8 cellular contexts compared by ENCODE assay signal in the genomic region with DNA sequence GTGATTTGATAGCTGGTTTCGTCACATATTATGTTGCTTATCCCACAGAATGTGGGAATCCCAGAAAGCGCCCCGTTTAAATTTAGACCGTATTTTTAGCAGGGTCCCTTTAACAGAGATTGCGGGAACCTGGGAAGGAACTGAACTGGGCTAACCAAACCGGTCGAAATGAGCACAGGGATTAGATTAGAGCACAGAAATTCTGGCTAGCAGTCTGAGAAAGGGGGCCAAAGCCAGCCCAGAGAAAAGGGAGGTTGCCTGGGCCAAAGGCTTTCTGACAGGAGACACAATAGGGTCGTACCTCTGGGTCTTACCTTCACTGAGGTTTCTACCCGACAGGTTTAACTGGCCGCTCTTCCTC. TPM values are rescaled to one million over a fixed set of nuclear protein-coding genes. Genes with fewer than 3 reads are reported as not detected.
A peak's percentile ranks its signal among the peaks of the same experiment; 100 is the strongest.
DNase-seq lines count a peak whose midpoint lies in the region; ATAC-seq and TF ChIP-seq lines count a peak whose summit lies in the region.

No MANE protein-coding gene starts in this region.

- no peaks in the 10 kb centered on the region for H3K9me2 ChIP-seq in neural cell (ENCODE audit: insufficient read depth, low read length)

- TF ChIP-seq CTCF in CD8-positive, alpha-beta T cell (IDR thresholded peaks at IDR 0.05), result no peak
- TF ChIP-seq CTCF in LNCaP clone FGC (IDR thresholded peaks at IDR 0.05; ENCODE audit: control insufficient read depth, extremely low read depth, insufficient read depth), result no peak
- no peak for TF ChIP-seq CTCF in neural cell (IDR thresholded peaks at IDR 0.05; ENCODE audit: poor library complexity, severe bottlenecking)

- no peaks in the 10 kb centered on the region for H3K27me3 Mint-ChIP-seq in CD8-positive, alpha-beta T cell (ENCODE audit: low read depth)

- H3K36me3 Mint-ChIP-seq in CD8-positive, alpha-beta T cell, result peaks cover 39% of the 10 kb centered on the region

- H3K9ac ChIP-seq in duodenal mucosa (ENCODE audit: low read depth in 1 of 2, low read length in 2 of 2) (peak overlapping the region; percentile 84 to 90), neural cell (ENCODE audit: low read length) (peak overlapping the region; percentile 87)

- peak in 1 of 7 experiments; percentile 4 for DNase-seq in CD8-positive, alpha-beta T cell
- DNase-seq in LNCaP clone FGC (ENCODE audit: low read depth), result no peak
- no peak for DNase-seq in NCI-H748 (lab: John Stamatoyannopoulos, UW; ENCODE audit: unreplicated experiment)
- DNase-seq in DMS114 treated with DMSO at 0.1 percent for 48 hours (lab: John Stamatoyannopoulos, UW; ENCODE audit: unreplicated experiment), result no peak
- DNase-seq in activated gamma-delta T cell treated with Interleukin-2 at 50 U/mL for 16 hours, result no peak

- H3K4me3 ChIP-seq in CD8-positive, alpha-beta T cell (ENCODE audit: low read depth, low read length), result peak overlapping the region; percentile 83
- H3K4me3 ChIP-seq in LNCaP clone FGC (ENCODE audit: low read depth, low read length) (peak overlapping the region; percentile 92), duodenal mucosa (ENCODE audit: low read depth in 1 of 2, low read length in 2 of 2) (peak overlapping the region; percentile 88 to 95), neural cell (ENCODE audit: low read length) (peak overlapping the region; percentile 88)

- H3K79me2 ChIP-seq in neural cell (replicated peaks; ENCODE audit: insufficient read depth, low read length), result peaks cover 91% of the 10 kb centered on the region

- H2AFZ ChIP-seq in neural cell (ENCODE audit: low read depth, low read length), result peak overlapping the region; percentile 77

- H3K9me3 ChIP-seq in CD8-positive, alpha-beta T cell (ENCODE audit: low read length), result no peaks in the 10 kb centered on the region
- no peaks in the 10 kb centered on the region for H3K9me3 ChIP-seq in duodenal mucosa (ENCODE audit: control insufficient read depth in 1 of 2, low read length in 2 of 2)
- H3K9me3 ChIP-seq in neural cell (ENCODE audit: low read length), result no peaks in the 10 kb centered on the region

- H3K27me3 ChIP-seq in CD8-positive, alpha-beta T cell (ENCODE audit: insufficient read depth, low read length), result no peaks in the 10 kb centered on the region
- H3K27me3 ChIP-seq in duodenal mucosa (ENCODE audit: control insufficient read depth in 1 of 2, insufficient read depth in 2 of 2, low read length in 2 of 2) (no peaks in the 10 kb centered on the region), neural cell (ENCODE audit: insufficient read depth, low read depth, low read length) (no peaks in the 10 kb centered on the region)

- no peaks in the 10 kb centered on the region for H3K36me3 ChIP-seq in CD8-positive, alpha-beta T cell (ENCODE audit: insufficient read depth, low read length)
- H3K36me3 ChIP-seq in duodenal mucosa (ENCODE audit: control insufficient read depth in 1 of 2, insufficient read depth in 2 of 2, low read length in 2 of 2), result peaks cover 0 to 6% of the 10 kb centered on the region in 2 donors
- H3K36me3 ChIP-seq in neural cell (ENCODE audit: insufficient read depth, low read length), result no peaks in the 10 kb centered on the region

- H3F3A ChIP-seq in neural cell (ENCODE audit: insufficient read depth, low read length, poor library complexity, severe bottlenecking), result no peaks in the 10 kb centered on the region

- ATAC-seq in CD8-positive, alpha-beta T cell, result no peak
- ATAC-seq in GM21526 (IDR thresholded peaks at IDR 0.05; ENCODE audit: low FRiP score, unreplicated experiment), result peak; percentile 37

- intact Hi-C loops in CD8-positive, alpha-beta T cell (cut with DNase I, micrococcal nuclease), result loop anchor here (1.0 to 2.0 kb wide), 4 partner anchors 16 to 876 kb away; a partner anchor contains a TSS

- no peaks in the 10 kb centered on the region for H3K9me3 Mint-ChIP-seq in CD8-positive, alpha-beta T cell

- peaks cover 48% of the 10 kb centered on the region for H3K4me1 ChIP-seq in CD8-positive, alpha-beta T cell (ENCODE audit: insufficient read depth, low read length)
- H3K4me1 ChIP-seq in duodenal mucosa (ENCODE audit: control insufficient read depth in 1 of 2, insufficient read depth in 2 of 2, low read length in 2 of 2), result peaks cover 27 to 30% of the 10 kb centered on the region in 2 donors

- H4K20me1 ChIP-seq in neural cell (ENCODE audit: insufficient read depth), result no peaks in the 10 kb centered on the region

- H3K27ac Mint-ChIP-seq in CD8-positive, alpha-beta T cell, result peak overlapping the region; percentile 99

- POLR2A ChIA-PET in CD8-positive, alpha-beta T cell (lab: Charles Lee), result interaction anchor here (0.6 to 6.9 kb wide), 5 partner anchors 14 to 876 kb away, joined by 3 to 61 read pairs (median 7); a partner anchor contains a TSS

- H3K4me3 Mint-ChIP-seq in CD8-positive, alpha-beta T cell, result peak overlapping the region; percentile 92

- H3K4me2 ChIP-seq in neural cell (ENCODE audit: low read length), result no peak overlapping the region

- H3K27ac ChIP-seq in CD8-positive, alpha-beta T cell (ENCODE audit: low read depth, low read length), result peak overlapping the region; percentile 97
- H3K27ac ChIP-seq in duodenal mucosa (ENCODE audit: low read depth, low read length), result peak overlapping the region; percentile 65
- H3K27ac ChIP-seq in neural cell (ENCODE audit: low read length), result peak overlapping the region; percentile 91

- no peak for TF ChIP-seq RAD21 in neural cell (conservative IDR thresholded peaks at IDR 0.05)

- no peak for TF ChIP-seq EP300 in neural cell (conservative IDR thresholded peaks at IDR 0.05; ENCODE audit: poor library complexity, severe bottlenecking)

- H3K4me1 Mint-ChIP-seq in CD8-positive, alpha-beta T cell (ENCODE audit: low read depth), result peaks cover 73% of the 10 kb centered on the region

- CTCF ChIA-PET in CD8-positive, alpha-beta T cell (lab: Charles Lee), result interaction anchor here (2.1 kb wide), 1 partner anchor 16 kb away, joined by 7 read pairs; a partner anchor contains a TSS

TF ChIP-seq in neural cell, 6 proteins besides CTCF, POLR2A, EP300 and RAD21:
- TF ChIP-seq SMC3 (conservative IDR thresholded peaks at IDR 0.05; ENCODE audit: poor library complexity), result no peak
- no peak for TF ChIP-seq EZH2 (IDR thresholded peaks at IDR 0.05; ENCODE audit: borderline replicate concordance, insufficient read depth, low read length, poor library complexity, severe bottlenecking)

RNA-seq across cellular contexts. Expression of a gene that starts 0.3 kb away (rescaled TPM):
- 10 to 100 TPM; 13.7 to 15.4 TPM for total RNA-seq in CD8-positive, alpha-beta T cell
- 93.9 and 107 TPM in 2 replicates for polyA plus RNA-seq in neural cell
- polyA minus RNA-seq in neural cell, result 133 and 140 TPM in 2 replicates

RNA-seq across cellular contexts. Expression of a gene that starts 16.1 kb away (rescaled TPM):
- 100 to 1,000 TPM; 427 to 456 TPM for total RNA-seq in CD8-positive, alpha-beta T cell
- polyA plus RNA-seq in neural cell, result 443 and 514 TPM in 2 replicates
- 280 and 337 TPM in 2 replicates for polyA minus RNA-seq in neural cell
